ENCODE assay signal across 9 cellular contexts in the genomic region with DNA sequence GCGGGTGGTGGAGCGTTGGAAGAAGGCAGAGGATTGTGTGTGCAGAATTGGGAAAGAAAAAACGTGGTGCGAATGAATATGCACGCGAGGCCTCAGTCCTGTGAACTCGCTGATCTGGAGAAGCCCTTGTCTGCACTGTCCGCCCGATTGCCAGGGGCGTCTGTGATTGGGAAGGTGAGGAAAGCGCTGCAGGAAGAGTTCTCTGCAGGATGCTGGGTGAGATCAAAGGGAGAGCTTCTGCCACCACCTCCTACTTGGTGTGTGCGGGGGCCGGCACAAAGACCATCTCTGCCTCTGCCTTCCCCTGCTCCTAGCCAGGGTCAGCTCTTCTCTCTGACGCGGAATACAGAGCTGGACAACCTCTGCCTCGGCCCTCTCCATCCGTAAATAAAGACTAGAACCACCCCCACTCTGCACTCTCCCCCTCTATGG. TPM values are rescaled to one million over a fixed set of nuclear protein-coding genes. Genes with fewer than 3 reads are reported as not detected.
DNase-seq lines count a peak whose midpoint lies in the region; ATAC-seq and TF ChIP-seq lines count a peak whose summit lies in the region.
"Had no signal": no experiment of that assay in that cellular context is flagged by ENCODE, and none has a peak within 500 bp of the region (broad histone marks: within the 10 kb centered on the region; RNA-seq: fewer than 3 reads in every experiment).

No MANE protein-coding gene starts in this region.

- H4K20me1 ChIP-seq in IMR-90 (ENCODE audit: insufficient read depth, low read length): peaks cover 39% of the 10 kb centered on the region

- peak overlapping the region; percentile 97 for H3K14ac ChIP-seq in IMR-90 (replicated peaks; ENCODE audit: low read depth, low read length)

- peak overlapping the region; percentile 94 for H2AFZ ChIP-seq in IMR-90 (replicated peaks; ENCODE audit: low read length, poor library complexity)

- peaks cover 2% of the 10 kb centered on the region for H3K27me3 ChIP-seq in AG04450 (ENCODE audit: control insufficient read depth, insufficient read depth, low read length)
- H3K27me3 ChIP-seq in IMR-90 (ENCODE audit: control insufficient read depth, insufficient read depth, low read length): no peaks in the 10 kb centered on the region
- H3K27me3 ChIP-seq in muscle layer of duodenum (ENCODE audit: low read depth, low read length): no peaks in the 10 kb centered on the region

- H3K56ac ChIP-seq in IMR-90 (ENCODE audit: extremely low read depth, insufficient read depth, low read length): no peak overlapping the region

- no peak for DNase-seq in AG04450 (ENCODE audit: low read depth, low spot score)
- no peak for DNase-seq in IMR-90
- DNase-seq in choroid plexus epithelial cell (ENCODE audit: low read depth): peak; percentile 23
- no peak for DNase-seq in MV-4-11 (lab: John Stamatoyannopoulos, UW)
- no peak for DNase-seq in kidney glomerular epithelial cell (lab: John Stamatoyannopoulos, UW)
- DNase-seq in UCSD-AML1 (lab: John Stamatoyannopoulos, UW; ENCODE audit: unreplicated experiment): no peak

- H3K9me1 ChIP-seq in IMR-90 (ENCODE audit: insufficient read depth, low read length): peaks cover 17% of the 10 kb centered on the region

- TF ChIP-seq POLR2A in IMR-90 (IDR thresholded peaks at IDR 0.05; ENCODE audit: low read depth, low read length): no peak

- TF ChIP-seq RAD21 in IMR-90 (IDR thresholded peaks at IDR 0.05; ENCODE audit: low read length): no peak

- H3K27ac ChIP-seq in AG04450 (ENCODE audit: low read depth, low read length): no peak overlapping the region
- no peak overlapping the region for H3K27ac ChIP-seq in IMR-90 (ENCODE audit: insufficient read depth, low read length)
- H3K27ac ChIP-seq in muscle layer of duodenum (ENCODE audit: low read length): no peak overlapping the region

- H3K9me3 ChIP-seq in AG04450 (ENCODE audit: control insufficient read depth, insufficient read depth, low read length) (no peaks in the 10 kb centered on the region; the same call in 1 of the 2 replicates), IMR-90 (ENCODE audit: control insufficient read depth, insufficient read depth, low read length) (no peaks in the 10 kb centered on the region), muscle layer of duodenum (ENCODE audit: control insufficient read depth in 1 of 2, low read length in 2 of 2) (no peaks in the 10 kb centered on the region)

- peak overlapping the region; percentile 40 to 70; a peak in 3 of 4 replicates for H4K8ac ChIP-seq in IMR-90 (ENCODE audit: low read depth in 2 of 2, low read length in 2 of 2)

- H3K23ac ChIP-seq in IMR-90 (ENCODE audit: low read depth, low read length): peak overlapping the region; percentile 80; the same call in 1 of the 2 replicates

- peak overlapping the region; percentile 13; the same call in 1 of the 2 replicates for H2AK5ac ChIP-seq in IMR-90 (ENCODE audit: low read depth, low read length)

- H2BK5ac ChIP-seq in IMR-90 (ENCODE audit: low read depth, low read length, poor library complexity, severe bottlenecking): no peak overlapping the region

- no peak for ATAC-seq in IMR-90 (ENCODE audit: low read depth)
- ATAC-seq in GM19397 (IDR thresholded peaks at IDR 0.05; ENCODE audit: unreplicated experiment): no peak

- in situ Hi-C loops in IMR-90 (cut with MboI; ENCODE audit: low sequenced_read_pairs): no loop called here

- H2BK120ac ChIP-seq in IMR-90 (ENCODE audit: low read depth, low read length): no peak overlapping the region

- peak overlapping the region; percentile 85 for H2AK9ac ChIP-seq in IMR-90 (replicated peaks; ENCODE audit: low read depth, low read length, poor library complexity)

- TF ChIP-seq CTCF in AG04450 (IDR thresholded peaks at IDR 0.05; ENCODE audit: low read depth, low read length): no peak
- no peak for TF ChIP-seq CTCF in IMR-90 (conservative IDR thresholded peaks at IDR 0.05; ENCODE audit: low read depth, low read length)
- TF ChIP-seq CTCF in choroid plexus epithelial cell (conservative IDR thresholded peaks at IDR 0.05; ENCODE audit: low read depth, low read length): no peak

- POLR2A ChIA-PET in AG04450 (lab: Yijun Ruan, JAX): no interaction called here
- POLR2A ChIA-PET in IMR-90 (lab: Charles Lee; ENCODE audit: unreplicated experiment): no interaction called here

- H3K4me3 ChIP-seq in AG04450 (ENCODE audit: low read depth, low read length): peak overlapping the region; percentile 56
- H3K4me3 ChIP-seq in IMR-90 (ENCODE audit: insufficient read depth, low read depth, low read length): peak overlapping the region; percentile 33
- peak overlapping the region; percentile 61 for H3K4me3 ChIP-seq in choroid plexus epithelial cell (ENCODE audit: low read depth, low read length)
- H3K4me3 ChIP-seq in muscle layer of duodenum (ENCODE audit: low read depth in 1 of 2, low read length in 2 of 2): peak overlapping the region; percentile 55 to 99

- H4K91ac ChIP-seq in IMR-90 (ENCODE audit: insufficient read depth, low read depth, low read length): no peak overlapping the region

- H3K79me1 ChIP-seq in IMR-90 (ENCODE audit: low read depth in 1 of 2, low read length in 2 of 2): peaks cover 3 to 44% of the 10 kb centered on the region in 2 experiments; a peak in 3 of 4 replicates

- H4K5ac ChIP-seq in IMR-90 (ENCODE audit: low read depth, low read length): peak overlapping the region; percentile 60

- H3K4ac ChIP-seq in IMR-90 (ENCODE audit: low read depth, low read length): peak overlapping the region; percentile 66

- H3K4me1 ChIP-seq in IMR-90 (ENCODE audit: control insufficient read depth, insufficient read depth, low read length) (peaks cover 7% of the 10 kb centered on the region), muscle layer of duodenum (ENCODE audit: control insufficient read depth in 1 of 2, insufficient read depth in 2 of 2, low read length in 2 of 2) (peaks cover 10 to 22% of the 10 kb centered on the region in 2 donors)

- H2BK15ac ChIP-seq in IMR-90 (ENCODE audit: low read depth, low read length): no peak overlapping the region

- 50% methylated on average over 4 of the region's 17 CpGs; no CpG with 5 or more reads in 1 of the 2 experiments for WGBS in IMR-90 (ENCODE audit: extremely low coverage in 2 of 2, insufficient read length in 1 of 2), 2 experiments

- H3K18ac ChIP-seq in IMR-90 (ENCODE audit: low read depth, low read length): no peak overlapping the region

- H3K36me3 ChIP-seq in IMR-90 (ENCODE audit: control insufficient read depth, insufficient read depth, low read length) (peaks cover 6% of the 10 kb centered on the region; the same call in 1 of the 2 replicates), muscle layer of duodenum (ENCODE audit: control insufficient read depth in 1 of 2, insufficient read depth in 2 of 2, low read length in 2 of 2) (peaks cover 0 to 3% of the 10 kb centered on the region in 2 donors)

- peak overlapping the region; percentile 69 for H3K4me2 ChIP-seq in IMR-90 (ENCODE audit: low read depth, low read length)

- H2BK20ac ChIP-seq in IMR-90 (ENCODE audit: low read depth, low read length): no peak overlapping the region

- CTCF ChIA-PET in AG04450 (lab: Charles Lee): interaction anchor here (0.6 to 0.7 kb wide), 2 partner anchors 27 to 83 kb away, joined by 3 to 4 read pairs; no protein-coding TSS in a partner anchor
- CTCF ChIA-PET in IMR-90 (lab: Yijun Ruan, JAX): no interaction called here

- H3K9ac ChIP-seq in IMR-90 (ENCODE audit: low read depth, low read length): peak overlapping the region; percentile 8; the same call in 1 of the 2 replicates

- intact Hi-C loops in IMR-90 (cut with micrococcal nuclease): loop anchor here (1.0 kb wide), 1 partner anchor 34 kb away; a partner anchor contains a TSS

- no TSS peak for BruUV-seq in IMR-90 (replicated peaks; lab: Mats Ljungman, UMichigan)

- dilution Hi-C loops in IMR-90 (cut with HindIII; ENCODE audit: low sequenced_read_pairs, unreplicated experiment): no loop called here

TF ChIP-seq in IMR-90, 13 proteins besides CTCF, POLR2A, EP300 and RAD21 (continues in another document):
- TF ChIP-seq, protein P1, sequence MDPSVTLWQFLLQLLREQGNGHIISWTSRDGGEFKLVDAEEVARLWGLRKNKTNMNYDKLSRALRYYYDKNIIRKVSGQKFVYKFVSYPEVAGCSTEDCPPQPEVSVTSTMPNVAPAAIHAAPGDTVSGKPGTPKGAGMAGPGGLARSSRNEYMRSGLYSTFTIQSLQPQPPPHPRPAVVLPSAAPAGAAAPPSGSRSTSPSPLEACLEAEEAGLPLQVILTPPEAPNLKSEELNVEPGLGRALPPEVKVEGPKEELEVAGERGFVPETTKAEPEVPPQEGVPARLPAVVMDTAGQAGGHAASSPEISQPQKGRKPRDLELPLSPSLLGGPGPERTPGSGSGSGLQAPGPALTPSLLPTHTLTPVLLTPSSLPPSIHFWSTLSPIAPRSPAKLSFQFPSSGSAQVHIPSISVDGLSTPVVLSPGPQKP (IDR thresholded peaks at IDR 0.05; ENCODE audit: borderline replicate concordance, low read depth, low read length): no peak

RNA-seq across cellular contexts. Expression of a gene that starts 0.8 kb away (rescaled TPM):
- polyA plus RNA-seq in AG04450 (2011; rRNA removed): 134 and 163 TPM in 2 replicates
- polyA minus RNA-seq in AG04450 (2011; rRNA and poly(A)+ RNA removed): 51.3 and 71.3 TPM in 2 replicates
- total RNA-seq in IMR-90 (2012; rRNA removed): 112 and 126 TPM in 2 replicates
- polyA plus RNA-seq in IMR-90 (2012; rRNA removed): 277 and 312 TPM in 2 replicates
- polyA plus RNA-seq in IMR-90 (2012; cell fraction: cytosol; rRNA removed): 208 and 308 TPM in 2 replicates
- polyA plus RNA-seq in IMR-90 (2012; cell fraction: nucleus; rRNA removed; ENCODE audit: low replicate concordance): 135 and 149 TPM in 2 replicates

RNA-seq across cellular contexts. Expression of a gene that starts 25.3 kb away (rescaled TPM):
- polyA plus RNA-seq in AG04450 (2011; rRNA removed) (0.01 and 0.02 TPM in 2 replicates), IMR-90 (2012; rRNA removed) (0.03 and 0.06 TPM in 2 replicates)
- 0.09 TPM in 1 of 2 replicates, not detected in the other for polyA minus RNA-seq in AG04450 (2011; rRNA and poly(A)+ RNA removed)
- not detected in 2 replicates for total RNA-seq in IMR-90 (2012; rRNA removed)
- 0.02 and 0.05 TPM in 2 replicates for polyA plus RNA-seq in IMR-90 (2012; cell fraction: cytosol; rRNA removed)
- 0.09 and 0.11 TPM in 2 replicates for polyA plus RNA-seq in IMR-90 (2012; cell fraction: nucleus; rRNA removed; ENCODE audit: low replicate concordance)

RNA-seq across cellular contexts. Expression of a gene that starts 29.6 kb away (rescaled TPM):
- polyA plus RNA-seq in AG04450 (2011; rRNA removed) (not detected in 2 replicates), IMR-90 (2012; rRNA removed) (not detected in 2 replicates)
- not detected in 2 replicates for polyA minus RNA-seq in AG04450 (2011; rRNA and poly(A)+ RNA removed)
- total RNA-seq in IMR-90 (2012; rRNA removed): not detected in 2 replicates
- not detected in 2 replicates for polyA plus RNA-seq in IMR-90 (2012; cell fraction: cytosol; rRNA removed)
- not detected in 2 replicates for polyA plus RNA-seq in IMR-90 (2012; cell fraction: nucleus; rRNA removed; ENCODE audit: low replicate concordance)
- total RNA-seq: temporal lobe had no signal

RNA-seq across cellular contexts. Expression of a gene that starts 33.0 kb away (rescaled TPM):
- polyA plus RNA-seq in AG04450 (2011; rRNA removed): not detected in 2 replicates
- 0.13 TPM in 1 of 2 replicates, not detected in the other for polyA minus RNA-seq in AG04450 (2011; rRNA and poly(A)+ RNA removed)
- not detected in 2 replicates for total RNA-seq in IMR-90 (2012; rRNA removed)
- polyA plus RNA-seq in IMR-90 (2012; rRNA removed): not detected in 2 replicates
- not detected in 2 replicates for polyA plus RNA-seq in IMR-90 (2012; cell fraction: cytosol; rRNA removed)
- polyA plus RNA-seq in IMR-90 (2012; cell fraction: nucleus; rRNA removed; ENCODE audit: low replicate concordance): 0.06 and 0.09 TPM in 2 replicates
- total RNA-seq: temporal lobe had no signal

RNA-seq across cellular contexts. Expression of a gene that starts 34.5 kb away (rescaled TPM):
- 13.6 and 15.5 TPM in 2 replicates for polyA plus RNA-seq in AG04450 (2011; rRNA removed)
- polyA minus RNA-seq in AG04450 (2011; rRNA and poly(A)+ RNA removed): 7.5 and 12.1 TPM in 2 replicates
- total RNA-seq in IMR-90 (2012; rRNA removed): 5.3 and 6.3 TPM in 2 replicates
- 28.2 and 31.4 TPM in 2 replicates for polyA plus RNA-seq in IMR-90 (2012; rRNA removed)
- 12.9 and 17.4 TPM in 2 replicates for polyA plus RNA-seq in IMR-90 (2012; cell fraction: cytosol; rRNA removed)
- 273 and 329 TPM in 2 replicates for polyA plus RNA-seq in IMR-90 (2012; cell fraction: nucleus; rRNA removed; ENCODE audit: low replicate concordance)
